11 cellular contexts compared by ENCODE assay signal in genomic region chr3:188309437-188310269, GRCh38.
DNase-seq lines count a peak whose midpoint lies in the region; ATAC-seq and TF ChIP-seq lines count a peak whose summit lies in the region.
"Had no signal": no experiment of that assay in that cellular context is flagged by ENCODE, and none has a peak within 500 bp of the region (broad histone marks: within the 10 kb centered on the region; RNA-seq: fewer than 3 reads in every experiment).

No MANE protein-coding gene starts in this region.

- TF ChIP-seq CTCF in GM10248 (IDR thresholded peaks at IDR 0.05; ENCODE audit: control extremely low read depth, extremely low read depth, low read depth, missing control alignments) = no peak

- peaks cover 10% of the 10 kb centered on the region for H3K27me3 Mint-ChIP-seq in activated naive CD4-positive, alpha-beta T cell treated with anti-CD3 and anti-CD28 coated beads, Interleukin-2, amount 10 ng/mL, durations not matched to agents 7 days and 5 days

- H3K4me1 ChIP-seq in GM23248 (ENCODE audit: insufficient read depth) = no peaks in the 10 kb centered on the region

- peak overlapping the region; percentile 53 for H3K27ac Mint-ChIP-seq in activated naive CD4-positive, alpha-beta T cell treated with anti-CD3 and anti-CD28 coated beads, Interleukin-2, amount 10 ng/mL, durations not matched to agents 7 days and 5 days

- peak; percentile 99 for ATAC-seq in GM19351 (IDR thresholded peaks at IDR 0.05; ENCODE audit: unreplicated experiment)
- ATAC-seq in HG03064 (IDR thresholded peaks at IDR 0.05; ENCODE audit: low read depth, unreplicated experiment) = peak; percentile 98

- no peak overlapping the region for H2AFZ ChIP-seq in GM23248

- no peak overlapping the region for H3K9ac ChIP-seq in GM23248

- peak overlapping the region; percentile 17 for H3K4me3 Mint-ChIP-seq in activated naive CD4-positive, alpha-beta T cell treated with anti-CD3 and anti-CD28 coated beads, Interleukin-2, amount 10 ng/mL, durations not matched to agents 7 days and 5 days

- no peaks in the 10 kb centered on the region for H3K9me3 ChIP-seq in GM23248 (ENCODE audit: low read depth)
- H3K9me3 ChIP-seq: tibial nerve had no signal

- peaks cover 27% of the 10 kb centered on the region for H3K4me1 Mint-ChIP-seq in activated naive CD4-positive, alpha-beta T cell treated with anti-CD3 and anti-CD28 coated beads, Interleukin-2, amount 10 ng/mL, durations not matched to agents 7 days and 5 days

- H4K20me1 ChIP-seq in GM23248 (ENCODE audit: insufficient read depth) = no peaks in the 10 kb centered on the region

- H3K9me3 Mint-ChIP-seq in activated naive CD4-positive, alpha-beta T cell treated with anti-CD3 and anti-CD28 coated beads, Interleukin-2, amount 10 ng/mL, durations not matched to agents 7 days and 5 days = no peaks in the 10 kb centered on the region

- 90 to 93% methylated on average over 6 of the region's 6 CpGs for WGBS in GM23248 (ENCODE audit: low coverage in 1 of 2, low lambda C conversion rate in 2 of 2, missing lambda C conversion rate in 2 of 2), 2 experiments

- no peaks in the 10 kb centered on the region for H3F3A ChIP-seq in GM23248 (ENCODE audit: insufficient read depth)

- H3K79me2 ChIP-seq in GM23248 (ENCODE audit: insufficient read depth) = peaks cover 95% of the 10 kb centered on the region

- CTCF ChIA-PET in GM10248 (lab: Yijun Ruan, JAX) = no interaction called here
- CTCF ChIA-PET in activated naive CD4-positive, alpha-beta T cell treated with anti-CD3 and anti-CD28 coated beads, Interleukin-2, amount 10 ng/mL, durations not matched to agents 7 days and 5 days (lab: Charles Lee) = no interaction called here

- DNase-seq in GM10248 (ENCODE audit: extremely low spot score) (peak; percentile 45), cerebellar cortex (ENCODE audit: low spot score) (no peak), GM23248 (no peak), SHP77 treated with DMSO at 0.1 percent for 48 hours (lab: John Stamatoyannopoulos, UW) (no peak)
- DNase-seq in activated naive CD4-positive, alpha-beta T cell treated with anti-CD3 and anti-CD28 coated beads, Interleukin-2, amount 10 ng/mL, durations not matched to agents 7 days and 5 days = peak; percentile 27
- no peak for DNase-seq in activated CD8-positive, alpha-beta memory T cell treated with anti-CD3 and anti-CD28 coated beads, Interleukin-2, amount 50 U/mL, for 4 hours
- DNase-seq: GDM1, NCI-H1417 treated with DMSO at 0.1 percent for 48 hours had no signal

- H3K9me2 ChIP-seq in GM23248 (ENCODE audit: insufficient read depth) = no peaks in the 10 kb centered on the region

- in situ Hi-C loops in GM23248 (cut with MboI) = no loop called here

- H3K27me3 ChIP-seq in GM23248 (replicated peaks; ENCODE audit: insufficient read depth) = no peaks in the 10 kb centered on the region
- H3K27me3 ChIP-seq: tibial nerve had no signal

- no peaks in the 10 kb centered on the region; the same call in 1 of the 2 replicates for H3K36me3 ChIP-seq in GM23248 (ENCODE audit: low read depth)

- peaks cover 19% of the 10 kb centered on the region for H3K36me3 Mint-ChIP-seq in activated naive CD4-positive, alpha-beta T cell treated with anti-CD3 and anti-CD28 coated beads, Interleukin-2, amount 10 ng/mL, durations not matched to agents 7 days and 5 days

- H3K4me2 ChIP-seq in GM23248 (ENCODE audit: unreplicated experiment) = no peak overlapping the region

- no peak overlapping the region for H3K27ac ChIP-seq in GM23248

- POLR2A ChIA-PET in GM10248 (lab: Yijun Ruan, JAX) = no interaction called here

- H3K4me3 ChIP-seq in GM23248 = no peak overlapping the region
- H3K4me3 ChIP-seq: tibial nerve had no signal

Comparison
In these comparisons a context has a peak if more than half of its experiments do, and no peak if none do; other contexts are left out.
1. DNase-seq: peak in GM10248 (single experiment) and activated naive CD4-positive, alpha-beta T cell treated with anti-CD3 and anti-CD28 coated beads, Interleukin-2, amount 10 ng/mL, durations not matched to agents 7 days and 5 days (single experiment); none in cerebellar cortex (single experiment), GM23248 (single experiment), activated CD8-positive, alpha-beta memory T cell treated with anti-CD3 and anti-CD28 coated beads, Interleukin-2, amount 50 U/mL, for 4 hours (single experiment) and SHP77 treated with DMSO at 0.1 percent for 48 hours (single experiment).